In genomic region chr9:133538176-133538575, GRCh38 we compare ENCODE assay signal across 24 cellular contexts. TPM values are rescaled to one million over a fixed set of nuclear protein-coding genes. Genes with fewer than 3 reads are reported as not detected.
A peak's percentile ranks its signal among the peaks of the same experiment; 100 is the strongest.
DNase-seq lines count a peak whose midpoint lies in the region; ATAC-seq and TF ChIP-seq lines count a peak whose summit lies in the region.
"Had no signal": no experiment of that assay in that cellular context is flagged by ENCODE, and none has a peak within 500 bp of the region (broad histone marks: within the 10 kb centered on the region; RNA-seq: fewer than 3 reads in every experiment).

No MANE protein-coding gene starts in this region.

- peak overlapping the region; percentile 86 for H2BK15ac ChIP-seq in neuronal stem cell (ENCODE audit: low read length)

- WGBS in neuronal stem cell (ENCODE audit: extremely low coverage in 2 of 2, insufficient read length in 2 of 2, insufficient replicate concordance in 1 of 2), 2 donors = no CpG with 5 or more reads among the region's 14 CpGs
- WGBS in upper lobe of left lung, 2 donors = 80 to 91% methylated on average over 1 to 14 of the region's 14 CpGs

- TF ChIP-seq CTCF in RWPE2 (IDR thresholded peaks at IDR 0.05; ENCODE audit: poor library complexity, severe bottlenecking) (no peak), endothelial cell (IDR thresholded peaks at IDR 0.05; ENCODE audit: unreplicated experiment) (no peak), upper lobe of left lung (IDR thresholded peaks at IDR 0.05) (no peak)

- no peak overlapping the region for H3K14ac ChIP-seq in neuronal stem cell (ENCODE audit: low read length)

- no peak overlapping the region for H3K27ac Mint-ChIP-seq in endothelial cell (ENCODE audit: unreplicated experiment)
- H3K27ac Mint-ChIP-seq: CD4-positive, CD25-positive, alpha-beta regulatory T cell; CD8-positive, alpha-beta memory T cell; IgD-negative memory B cell had no signal

- no peak overlapping the region for H2BK120ac ChIP-seq in neuronal stem cell (ENCODE audit: low read depth, low read length)

- DNase-seq in RWPE2 (ENCODE audit: low spot score) = no peak
- DNase-seq in endothelial cell (ENCODE audit: low spot score) = no peak
- DNase-seq in neuronal stem cell (ENCODE audit: low spot score) = no peak
- peak in 1 of 2 donors; percentile 75 for DNase-seq in upper lobe of left lung
- no peak for DNase-seq in activated T-cell treated with anti-CD3 and anti-CD28 coated beads, Interleukin-2, amount 50 U/mL, for 4 hours
- DNase-seq in NCI-H526 treated with DMSO at 0.1 percent for 48 hours (lab: John Stamatoyannopoulos, UW) = no peak
- no peak for DNase-seq in NCI-H2107 treated with DMSO at 0.1 percent for 48 hours (lab: John Stamatoyannopoulos, UW; ENCODE audit: unreplicated experiment)
- DNase-seq: ACHN; BE2C; C1 segment of cervical spinal cord; CD4-positive, CD25-positive, alpha-beta regulatory T cell; CD8-positive, alpha-beta memory T cell; COR-L47; DMS 273 treated with DMSO at 0.1 percent for 48 hours; DMS53; DND-41; EL had no signal

- H3K79me1 ChIP-seq in neuronal stem cell (ENCODE audit: low read depth, low read length) = peaks cover 2% of the 10 kb centered on the region

- no peak overlapping the region for H2BK5ac ChIP-seq in neuronal stem cell (ENCODE audit: low read length)

- H3K9me3 Mint-ChIP-seq in endothelial cell (ENCODE audit: unreplicated experiment) = no peaks in the 10 kb centered on the region
- no peaks in the 10 kb centered on the region for H3K9me3 Mint-ChIP-seq in activated T-cell treated with anti-CD3 and anti-CD28 coated beads, Interleukin-2, amount 50 U/mL, for 4 hours
- H3K9me3 Mint-ChIP-seq: CD8-positive, alpha-beta memory T cell; IgD-negative memory B cell had no signal

- H3K4me2 ChIP-seq in neuronal stem cell (ENCODE audit: insufficient read depth, low read length, poor library complexity, severe bottlenecking) = no peak overlapping the region

- H3K9ac ChIP-seq in neuronal stem cell (ENCODE audit: low read depth, low read length, poor library complexity) = no peak overlapping the region

- peaks cover 25% of the 10 kb centered on the region for H3K27me3 ChIP-seq in RWPE2 (ENCODE audit: insufficient read depth, poor library complexity, severe bottlenecking)
- H3K27me3 ChIP-seq in neuronal stem cell (ENCODE audit: control insufficient read depth in 3 of 3, insufficient read depth in 3 of 3, low read depth in 1 of 3, low read length in 3 of 3) = peaks cover 0 to 55% (median 33%) of the 10 kb centered on the region in 3 experiments
- peaks cover 0 to 10% (median 0%) of the 10 kb centered on the region in 4 donors for H3K27me3 ChIP-seq in upper lobe of left lung
- H3K27me3 ChIP-seq: BE2C had no signal

- no peak overlapping the region for H3K23ac ChIP-seq in neuronal stem cell (ENCODE audit: low read depth, low read length, poor library complexity)

- H3K4ac ChIP-seq in neuronal stem cell (ENCODE audit: low read length) = no peak overlapping the region

- ATAC-seq in RWPE2 (ENCODE audit: low read depth) (0 out of 3 replicates have a peak, but pooled peaks have one; percentile 29), upper lobe of left lung (ENCODE audit: low FRiP score in 2 of 2) (no peak)
- ATAC-seq in activated T-cell treated with anti-CD3 and anti-CD28 coated beads, Interleukin-2, amount 50 U/mL, for 4 hours = no peak
- ATAC-seq: GM12878, HepG2 had no signal

- H3K4me1 Mint-ChIP-seq in endothelial cell (ENCODE audit: unreplicated experiment) = peaks cover 24% of the 10 kb centered on the region
- H3K4me1 Mint-ChIP-seq in activated T-cell treated with anti-CD3 and anti-CD28 coated beads, Interleukin-2, amount 50 U/mL, for 4 hours (ENCODE audit: low read depth) = peaks cover 6% of the 10 kb centered on the region

- H3K4me1 ChIP-seq in RWPE2 (ENCODE audit: insufficient read depth, poor library complexity, severe bottlenecking) = no peaks in the 10 kb centered on the region
- H3K4me1 ChIP-seq in neuronal stem cell (ENCODE audit: control insufficient read depth in 2 of 2, insufficient read depth in 1 of 2, low read depth in 1 of 2, low read length in 2 of 2) = peaks cover 15 to 31% of the 10 kb centered on the region in 2 donors
- peaks cover 40 to 78% (median 57%) of the 10 kb centered on the region in 4 donors for H3K4me1 ChIP-seq in upper lobe of left lung
- H3K4me1 ChIP-seq: HAP-1 had no signal

- H3K4me3 ChIP-seq in RWPE2 (ENCODE audit: severe bottlenecking) (no peak overlapping the region), neuronal stem cell (ENCODE audit: low read length in 2 of 2) (no peak overlapping the region), upper lobe of left lung (no peak overlapping the region)
- H3K4me3 ChIP-seq: GM12878, HAP-1 had no signal

- H3K4me3 Mint-ChIP-seq in endothelial cell (ENCODE audit: unreplicated experiment) = peak overlapping the region; percentile 47
- no peak overlapping the region for H3K4me3 Mint-ChIP-seq in activated T-cell treated with anti-CD3 and anti-CD28 coated beads, Interleukin-2, amount 50 U/mL, for 4 hours
- H3K4me3 Mint-ChIP-seq: CD4-positive, CD25-positive, alpha-beta regulatory T cell; CD8-positive, alpha-beta memory T cell; IgD-negative memory B cell had no signal

- no peak overlapping the region for H4K91ac ChIP-seq in neuronal stem cell (ENCODE audit: low read depth, low read length, poor library complexity)

- H3K18ac ChIP-seq in neuronal stem cell (ENCODE audit: low read length) = peak overlapping the region; percentile 45

- H3K27ac ChIP-seq in RWPE2 (ENCODE audit: poor library complexity, severe bottlenecking) = no peak overlapping the region
- no peak overlapping the region for H3K27ac ChIP-seq in neuronal stem cell (replicated peaks; ENCODE audit: low read length)
- H3K27ac ChIP-seq in upper lobe of left lung = peak overlapping the region; percentile 6 to 81 (median 68)
- H3K27ac ChIP-seq: HL-60 had no signal

- peaks cover 11% of the 10 kb centered on the region for H3K27me3 Mint-ChIP-seq in endothelial cell (ENCODE audit: unreplicated experiment)
- H3K27me3 Mint-ChIP-seq in activated T-cell treated with anti-CD3 and anti-CD28 coated beads, Interleukin-2, amount 50 U/mL, for 4 hours (ENCODE audit: low read depth) = peaks cover 14% of the 10 kb centered on the region

- no peak overlapping the region for H4K8ac ChIP-seq in neuronal stem cell (ENCODE audit: low read depth, low read length)

- H2AFZ ChIP-seq in neuronal stem cell (ENCODE audit: low read length) = no peak overlapping the region

- peak overlapping the region; percentile 60 for H2AK5ac ChIP-seq in neuronal stem cell (ENCODE audit: low read depth, low read length)

- H3K36me3 Mint-ChIP-seq in endothelial cell (ENCODE audit: low read depth, unreplicated experiment) = no peaks in the 10 kb centered on the region
- no peaks in the 10 kb centered on the region for H3K36me3 Mint-ChIP-seq in activated T-cell treated with anti-CD3 and anti-CD28 coated beads, Interleukin-2, amount 50 U/mL, for 4 hours (ENCODE audit: insufficient read depth)
- H3K36me3 Mint-ChIP-seq: CD4-positive, CD25-positive, alpha-beta regulatory T cell; CD8-positive, alpha-beta memory T cell; IgD-negative memory B cell had no signal

- TF ChIP-seq EP300 in upper lobe of left lung (IDR thresholded peaks at IDR 0.05) = no peak

- H2BK12ac ChIP-seq in neuronal stem cell (ENCODE audit: low read length) = no peak overlapping the region

- no peaks in the 10 kb centered on the region for H3K9me3 ChIP-seq in RWPE2 (ENCODE audit: severe bottlenecking)
- H3K9me3 ChIP-seq in neuronal stem cell (replicated peaks in 1 of 2; ENCODE audit: control insufficient read depth in 2 of 2, insufficient read depth in 1 of 2, low read depth in 1 of 2, low read length in 2 of 2) = no peaks in the 10 kb centered on the region
- H3K9me3 ChIP-seq in upper lobe of left lung = no peaks in the 10 kb centered on the region
- H3K9me3 ChIP-seq: BE2C, HAP-1 had no signal

- no peak for TF ChIP-seq POLR2A in upper lobe of left lung (IDR thresholded peaks at IDR 0.05)

- no peaks in the 10 kb centered on the region for H3K36me3 ChIP-seq in RWPE2 (ENCODE audit: low read depth)
- H3K36me3 ChIP-seq in neuronal stem cell (replicated peaks in 1 of 2; ENCODE audit: control insufficient read depth in 2 of 2, insufficient read depth in 2 of 2, low read length in 2 of 2) = no peaks in the 10 kb centered on the region
- H3K36me3 ChIP-seq in upper lobe of left lung = peaks cover 0 to 10% (median 2%) of the 10 kb centered on the region in 4 donors
- H3K36me3 ChIP-seq: BE2C, HAP-1 had no signal

RNA-seq across cellular contexts. Expression of gene ADAMTSL2, which starts 3.7 kb away (rescaled TPM):
- total RNA-seq in endothelial cell (ENCODE audit: unreplicated experiment) (5.9 TPM), upper lobe of left lung (10 to 100 TPM in 4 of 6 donors, 1 to 10 TPM in 2; 1.4 to 34.8 (median 19.2) TPM)
- polyA plus RNA-seq in neuronal stem cell (2013, experiment 1 of 2) = 0.17 TPM
- polyA plus RNA-seq in neuronal stem cell (2013, experiment 2 of 2) = 0.15 TPM
- total RNA-seq in activated T-cell treated with anti-CD3 and anti-CD28 coated beads, Interleukin-2, amount 50 U/mL, for 4 hours = under 1 TPM in 2 of 3 donors, not detected in 1; 0.08 to 0.14 TPM
- total RNA-seq: CD4-positive, CD25-positive, alpha-beta regulatory T cell; CD8-positive, alpha-beta memory T cell; G401; GM12878; H4 had no signal
- polyA plus RNA-seq: CD4-positive, CD25-positive, alpha-beta regulatory T cell; CD8-positive, alpha-beta memory T cell; IgD-negative memory B cell had no signal

RNA-seq across cellular contexts. Expression of gene MYMK, which starts 13.4 kb away (rescaled TPM):
- total RNA-seq in endothelial cell (ENCODE audit: unreplicated experiment) = not detected
- polyA plus RNA-seq in neuronal stem cell (2013, experiment 1 of 2) = not detected
- polyA plus RNA-seq in neuronal stem cell (2013, experiment 2 of 2) = not detected
- not detected for total RNA-seq in upper lobe of left lung
- not detected for total RNA-seq in activated T-cell treated with anti-CD3 and anti-CD28 coated beads, Interleukin-2, amount 50 U/mL, for 4 hours
- total RNA-seq: CD4-positive, CD25-positive, alpha-beta regulatory T cell; CD8-positive, alpha-beta memory T cell; GM12878; H4; HepG2 had no signal
- polyA plus RNA-seq: CD4-positive, CD25-positive, alpha-beta regulatory T cell; CD8-positive, alpha-beta memory T cell; GM12878; HepG2; IgD-negative memory B cell had no signal

RNA-seq across cellular contexts. Expression of gene SLC2A6, which starts 59.3 kb away (rescaled TPM):
- total RNA-seq in endothelial cell (ENCODE audit: unreplicated experiment) = 32.5 TPM
- 3.7 TPM for polyA plus RNA-seq in neuronal stem cell (2013, experiment 1 of 2)
- 3.8 TPM for polyA plus RNA-seq in neuronal stem cell (2013, experiment 2 of 2)
- 10 to 100 TPM in 2 of 6 donors, 1 to 10 TPM in 4; 5.2 to 17.2 (median 7.5) TPM for total RNA-seq in upper lobe of left lung
- total RNA-seq in activated T-cell treated with anti-CD3 and anti-CD28 coated beads, Interleukin-2, amount 50 U/mL, for 4 hours = 1 to 10 TPM; 4.9 to 5.3 (median 5.2) TPM

Comparison
In these comparisons a context has a peak if more than half of its experiments do, and no peak if none do; other contexts are left out.
1. H3K27ac ChIP-seq: peak in upper lobe of left lung (4 of 4); none in RWPE2 (single experiment) and neuronal stem cell (single experiment).